Comparison of ENCODE assay signal across 1 cellular context in genomic region chr11:72775288-72776110, GRCh38.
A peak's percentile ranks its signal among the peaks of the same experiment; 100 is the strongest.
TF ChIP-seq lines count a peak whose summit lies in the region.

No MANE protein-coding gene starts in this region.

TF ChIP-seq in HepG2, 621 proteins besides CTCF, POLR2A, EP300 and RAD21:
- TF ChIP-seq SKIL (CRISPR knock-in tag; IDR thresholded peaks at IDR 0.05; ENCODE audit: borderline replicate concordance) (no peak), ZNF691 (CRISPR knock-in tag; IDR thresholded peaks at IDR 0.05; ENCODE audit: borderline replicate concordance, low read depth) (0 out of 2 replicates have a peak, but pooled peaks have one; percentile 70), ZNF276 (CRISPR knock-in tag; IDR thresholded peaks at IDR 0.05; ENCODE audit: low read depth) (no peak), RBFOX2 (IDR thresholded peaks at IDR 0.05; ENCODE audit: low read depth, low read length) (0 out of 2 replicates have a peak, but pooled peaks have one; percentile 23), CBX1 (IDR thresholded peaks at IDR 0.05; ENCODE audit: low read depth) (no peak), ZNF253 (CRISPR knock-in tag; IDR thresholded peaks at IDR 0.05; ENCODE audit: borderline replicate concordance) (no peak), ZBTB3 (CRISPR knock-in tag; IDR thresholded peaks at IDR 0.05; ENCODE audit: borderline replicate concordance, low read depth) (no peak), ZNF772 (CRISPR knock-in tag; IDR thresholded peaks at IDR 0.05) (no peak), HOXA5 (CRISPR knock-in tag; IDR thresholded peaks at IDR 0.05) (no peak), GTF3A (CRISPR knock-in tag; conservative IDR thresholded peaks at IDR 0.05) (no peak), ZMAT3 (CRISPR knock-in tag; conservative IDR thresholded peaks at IDR 0.05) (no peak)
